ENCODE assay signal across 25 cellular contexts in the genomic region with DNA sequence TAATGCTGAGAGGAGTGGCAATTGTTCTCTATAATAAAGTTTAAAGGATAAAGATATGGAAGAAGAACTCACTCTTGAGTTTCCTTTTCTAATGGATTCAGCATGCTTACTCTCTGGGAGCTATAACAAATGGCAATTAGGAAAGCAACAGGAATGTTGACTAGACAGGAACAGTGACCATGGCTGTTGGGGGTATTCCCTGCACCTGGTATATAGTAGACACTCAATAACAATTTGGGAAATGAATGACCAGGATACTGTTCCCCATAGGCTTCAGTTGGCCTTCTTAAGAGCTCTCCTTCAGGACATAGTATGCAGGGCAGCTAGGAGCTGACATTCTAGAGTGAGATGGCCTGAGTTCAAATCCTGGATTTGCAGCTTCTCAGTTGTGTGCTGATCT. TPM values are rescaled to one million over a fixed set of nuclear protein-coding genes. Genes with fewer than 3 reads are reported as not detected.
A peak's percentile ranks its signal among the peaks of the same experiment; 100 is the strongest.
DNase-seq lines count a peak whose midpoint lies in the region; ATAC-seq, FAIRE-seq and TF ChIP-seq lines count a peak whose summit lies in the region.
"Had no signal": no experiment of that assay in that cellular context is flagged by ENCODE, and none has a peak within 500 bp of the region (broad histone marks: within the 10 kb centered on the region; RNA-seq: fewer than 3 reads in every experiment).

No MANE protein-coding gene starts in this region.

- no peak for ATAC-seq in A549
- no peak for ATAC-seq in RWPE2 (ENCODE audit: low read depth)
- no peak for ATAC-seq in left lung
- no peak for ATAC-seq in activated T-helper 17 cell treated with anti-CD3 and anti-CD28 coated beads, Interleukin-2, amount 50 U/mL, for 72 hours (replicated peaks)
- ATAC-seq in HG02852 (IDR thresholded peaks at IDR 0.05; ENCODE audit: unreplicated experiment) = no peak
- ATAC-seq: Panc1; stimulated activated naive CD8-positive, alpha-beta T cell treated with anti-CD3 and anti-CD28 coated beads, Interleukin-15, amount 100 ng/mL, for 72 hours; T-helper 17 cell had no signal

- intact Hi-C loops in left lung (cut with DNase I) = no loop called here

- FAIRE-seq in A549 (lab: Jason Lieb, UNC) = no peak
- FAIRE-seq: endometrium, GM12891 had no signal

- TF ChIP-seq EP300 in A549 (IDR thresholded peaks at IDR 0.05) = no peak

- H3K9me3 ChIP-seq in A549 (no peaks in the 10 kb centered on the region), RWPE2 (ENCODE audit: severe bottlenecking) (no peaks in the 10 kb centered on the region), left lung (no peaks in the 10 kb centered on the region), skeletal muscle tissue (ENCODE audit: control insufficient read depth in 3 of 3, low read length in 3 of 3) (no peaks in the 10 kb centered on the region)
- H3K9me3 ChIP-seq: SK-N-SH had no signal

- peak overlapping the region; percentile 78 for H3K4me2 ChIP-seq in A549
- H3K4me2 ChIP-seq: SK-N-SH had no signal

- POLR2A ChIA-PET in A549 (lab: Yijun Ruan, JAX) = no interaction called here

- no peak for TF ChIP-seq RAD21 in A549 (conservative IDR thresholded peaks at IDR 0.05 in 1 of 2, IDR thresholded peaks at IDR 0.05 in 1 of 2)

- H3K36me3 ChIP-seq in RWPE2 (ENCODE audit: low read depth) (peaks cover 3% of the 10 kb centered on the region; the same call in 1 of the 2 replicates), left lung (no peaks in the 10 kb centered on the region), skeletal muscle tissue (ENCODE audit: control insufficient read depth in 3 of 3, insufficient read depth in 3 of 3, low read length in 3 of 3) (no peaks in the 10 kb centered on the region)

- H3K27ac ChIP-seq in A549 (peak overlapping the region; percentile 73 to 83; a peak in 4 of 6 replicates), RWPE2 (ENCODE audit: poor library complexity, severe bottlenecking) (peak overlapping the region; percentile 86), left lung (peak overlapping the region; percentile 40 to 52), skeletal muscle tissue (ENCODE audit: low read depth, low read length) (peak overlapping the region; percentile 94)

- no peaks in the 10 kb centered on the region for H3K36me3 Mint-ChIP-seq in activated T-helper 17 cell treated with anti-CD3 and anti-CD28 coated beads, Interleukin-2, amount 50 U/mL, for 72 hours (ENCODE audit: low read depth)
- H3K36me3 Mint-ChIP-seq: naive B cell had no signal

- peaks cover 4% of the 10 kb centered on the region for H3K9me3 Mint-ChIP-seq in activated T-helper 17 cell treated with anti-CD3 and anti-CD28 coated beads, Interleukin-2, amount 50 U/mL, for 72 hours
- H3K9me3 Mint-ChIP-seq: activated T-cell treated with anti-CD3 and anti-CD28 coated beads, Interleukin-2, amount 50 U/mL, for 24 hours; naive B cell; stimulated activated naive CD8-positive, alpha-beta T cell treated with anti-CD3 and anti-CD28 coated beads, Interleukin-15, amount 100 ng/mL, for 72 hours had no signal

- CTCF ChIA-PET in A549 (lab: Yijun Ruan, JAX) = no interaction called here

- TF ChIP-seq CTCF in A549 (IDR thresholded peaks at IDR 0.05) (no peak), RWPE2 (IDR thresholded peaks at IDR 0.05; ENCODE audit: poor library complexity, severe bottlenecking) (no peak), left lung (IDR thresholded peaks at IDR 0.05) (no peak)

- H3K9ac ChIP-seq in skeletal muscle tissue (ENCODE audit: low read depth in 1 of 3, low read length in 3 of 3) = peak overlapping the region in 2 of 3 donors; percentile 78 to 81
- H3K9ac ChIP-seq: SK-N-SH had no signal

- DNase-seq in A549 (ENCODE audit: low read depth in 1 of 2, low spot score in 1 of 2) (no peak), RWPE2 (ENCODE audit: low spot score) (no peak), left lung (no peak), amygdala (lab: John Stamatoyannopoulos, UW) (no peak), GOT3 (lab: John Stamatoyannopoulos, UW) (no peak)
- DNase-seq: ACHN; activated CD4-positive, alpha-beta T cell treated with anti-CD3 and anti-CD28 coated beads for 4 hours; activated naive CD4-positive, alpha-beta T cell treated with Interleukin-2 at 50 U/mL for 16 hours; activated T-cell treated with anti-CD3 and anti-CD28 coated beads, Interleukin-2, amount 50 U/mL, for 24 hours; DND-41; H7; Karpas-422; mesendoderm; naive B cell; NCI-H524; SK-N-SH; stimulated activated naive CD8-positive, alpha-beta T cell treated with anti-CD3 and anti-CD28 coated beads, Interleukin-15, amount 100 ng/mL, for 72 hours; T-helper 17 cell had no signal

- H3K27me3 Mint-ChIP-seq in activated T-helper 17 cell treated with anti-CD3 and anti-CD28 coated beads, Interleukin-2, amount 50 U/mL, for 72 hours = no peaks in the 10 kb centered on the region
- H3K27me3 Mint-ChIP-seq: T-helper 17 cell had no signal

- H3K4me3 ChIP-seq in A549 = 0 out of 3 replicates have a peak overlapping the region, but pooled peaks have one; percentile 26
- no peak overlapping the region for H3K4me3 ChIP-seq in RWPE2 (ENCODE audit: severe bottlenecking)
- no peak overlapping the region for H3K4me3 ChIP-seq in left lung
- H3K4me3 ChIP-seq in skeletal muscle tissue (ENCODE audit: low read length in 3 of 3) = peak overlapping the region; percentile 40 to 67 (median 61)

- TF ChIP-seq POLR2A in A549 (IDR thresholded peaks at IDR 0.05; ENCODE audit: low read length) = no peak

- no peaks in the 10 kb centered on the region for H3K27me3 ChIP-seq in RWPE2 (ENCODE audit: insufficient read depth, poor library complexity, severe bottlenecking)
- no peaks in the 10 kb centered on the region for H3K27me3 ChIP-seq in left lung
- no peaks in the 10 kb centered on the region for H3K27me3 ChIP-seq in skeletal muscle tissue (ENCODE audit: control insufficient read depth in 3 of 3, insufficient read depth in 3 of 3, low read length in 3 of 3)

- H3K4me3 Mint-ChIP-seq in activated T-helper 17 cell treated with anti-CD3 and anti-CD28 coated beads, Interleukin-2, amount 50 U/mL, for 72 hours = no peak overlapping the region
- H3K4me3 Mint-ChIP-seq: activated T-cell treated with anti-CD3 and anti-CD28 coated beads, Interleukin-2, amount 50 U/mL, for 24 hours; naive B cell; stimulated activated naive CD8-positive, alpha-beta T cell treated with anti-CD3 and anti-CD28 coated beads, Interleukin-15, amount 100 ng/mL, for 72 hours; T-helper 17 cell had no signal

- no peak overlapping the region for H3K27ac Mint-ChIP-seq in activated T-helper 17 cell treated with anti-CD3 and anti-CD28 coated beads, Interleukin-2, amount 50 U/mL, for 72 hours
- H3K27ac Mint-ChIP-seq: activated T-cell treated with anti-CD3 and anti-CD28 coated beads, Interleukin-2, amount 50 U/mL, for 24 hours; naive B cell; T-helper 17 cell had no signal

- peaks cover 78% of the 10 kb centered on the region for H3K4me1 ChIP-seq in A549
- peaks cover 51% of the 10 kb centered on the region for H3K4me1 ChIP-seq in RWPE2 (ENCODE audit: insufficient read depth, poor library complexity, severe bottlenecking)
- H3K4me1 ChIP-seq in left lung = peaks cover 9 to 23% of the 10 kb centered on the region in 2 donors
- H3K4me1 ChIP-seq in skeletal muscle tissue (ENCODE audit: control insufficient read depth in 3 of 3, insufficient read depth in 3 of 3, low read length in 3 of 3) = peaks cover 34 to 68% (median 61%) of the 10 kb centered on the region in 3 donors

- no peaks in the 10 kb centered on the region for H3K4me1 Mint-ChIP-seq in activated T-helper 17 cell treated with anti-CD3 and anti-CD28 coated beads, Interleukin-2, amount 50 U/mL, for 72 hours
- H3K4me1 Mint-ChIP-seq: naive B cell; stimulated activated naive CD8-positive, alpha-beta T cell treated with anti-CD3 and anti-CD28 coated beads, Interleukin-15, amount 100 ng/mL, for 72 hours; T-helper 17 cell had no signal

TF ChIP-seq in A549, 52 proteins besides CTCF, POLR2A, EP300 and RAD21 (continues in another document):
- TF ChIP-seq, protein P1, sequence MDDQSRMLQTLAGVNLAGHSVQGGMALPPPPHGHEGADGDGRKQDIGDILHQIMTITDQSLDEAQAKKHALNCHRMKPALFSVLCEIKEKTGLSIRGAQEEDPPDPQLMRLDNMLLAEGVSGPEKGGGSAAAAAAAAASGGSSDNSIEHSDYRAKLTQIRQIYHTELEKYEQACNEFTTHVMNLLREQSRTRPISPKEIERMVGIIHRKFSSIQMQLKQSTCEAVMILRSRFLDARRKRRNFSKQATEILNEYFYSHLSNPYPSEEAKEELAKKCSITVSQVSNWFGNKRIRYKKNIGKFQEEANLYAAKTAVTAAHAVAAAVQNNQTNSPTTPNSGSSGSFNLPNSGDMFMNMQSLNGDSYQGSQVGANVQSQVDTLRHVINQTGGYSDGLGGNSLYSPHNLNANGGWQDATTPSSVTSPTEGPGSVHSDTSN (IDR thresholded peaks at IDR 0.05) = no peak
- TF ChIP-seq MAFK (IDR thresholded peaks at IDR 0.05; ENCODE audit: partially characterized antibody) (no peak), ZFP36 (IDR thresholded peaks at IDR 0.05; ENCODE audit: borderline replicate concordance, partially characterized antibody) (no peak), PHF8 (IDR thresholded peaks at IDR 0.05; ENCODE audit: borderline replicate concordance, low read depth) (no peak), RFX5 (IDR thresholded peaks at IDR 0.05) (no peak), ZNF302 (CRISPR knock-in tag; IDR thresholded peaks at IDR 0.05) (no peak), CBX8 (IDR thresholded peaks at IDR 0.05) (no peak), JUN (IDR thresholded peaks at IDR 0.05) (no peak), NPAS2 (CRISPR knock-in tag; IDR thresholded peaks at IDR 0.05; ENCODE audit: borderline replicate concordance) (no peak)
- TF ChIP-seq, protein P2, sequence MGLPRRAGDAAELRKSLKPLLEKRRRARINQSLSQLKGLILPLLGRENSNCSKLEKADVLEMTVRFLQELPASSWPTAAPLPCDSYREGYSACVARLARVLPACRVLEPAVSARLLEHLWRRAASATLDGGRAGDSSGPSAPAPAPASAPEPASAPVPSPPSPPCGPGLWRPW (IDR thresholded peaks at IDR 0.05) = no peak

RNA-seq across cellular contexts. Expression of a gene that starts 1.8 kb away (rescaled TPM):
- polyA plus RNA-seq in A549 (2011; rRNA removed) = 88.9 and 96.6 TPM in 2 replicates
- polyA plus RNA-seq in A549 (2012; cell fraction: cytosol; rRNA removed) = 23.0 and 23.6 TPM in 2 replicates
- 111 and 136 TPM in 2 replicates for polyA plus RNA-seq in A549 (2012; cell fraction: nucleus; rRNA removed)
- polyA plus RNA-seq in A549 (2017; fragmentation: RNase III; extraction: RNeasy Plus Mini Kit Qiagen cat#74134 plus additional on column Dnase treatment) = 51.6 to 53.9 TPM (median 52.9 TPM) in 3 replicates
- 103 and 125 TPM in 2 replicates for polyA minus RNA-seq in A549 (2011; rRNA and poly(A)+ RNA removed)
- 100 to 1,000 TPM; 169 to 183 TPM for total RNA-seq in left lung
- total RNA-seq in skeletal muscle tissue = 87.2 TPM
- total RNA-seq in activated T-helper 17 cell treated with anti-CD3 and anti-CD28 coated beads, Interleukin-2, amount 50 U/mL, for 72 hours = not detected
- total RNA-seq: activated CD8-positive, alpha-beta memory T cell treated with anti-CD3 and anti-CD28 coated beads for 36 hours; T-helper 17 cell had no signal

Comparison
In these comparisons a context has a peak if more than half of its experiments do, and no peak if none do; other contexts are left out.
1. H3K4me3 ChIP-seq: peak in A549 (single experiment) and skeletal muscle tissue (3 of 3); none in RWPE2 (single experiment) and left lung (0 of 2).
2. RNA of a gene that starts 1.8 kb away (total RNA-seq): 169 to 183 TPM in left lung and 87.2 TPM in skeletal muscle tissue (single experiment); not detected in activated T-helper 17 cell treated with anti-CD3 and anti-CD28 coated beads, Interleukin-2, amount 50 U/mL, for 72 hours; every median in the first group is over 10 times any median in the second.
3. Peak in every context shown above with its lines, with median percentiles within 50 percentile points of each other: H3K27ac ChIP-seq.